In the genomic region with DNA sequence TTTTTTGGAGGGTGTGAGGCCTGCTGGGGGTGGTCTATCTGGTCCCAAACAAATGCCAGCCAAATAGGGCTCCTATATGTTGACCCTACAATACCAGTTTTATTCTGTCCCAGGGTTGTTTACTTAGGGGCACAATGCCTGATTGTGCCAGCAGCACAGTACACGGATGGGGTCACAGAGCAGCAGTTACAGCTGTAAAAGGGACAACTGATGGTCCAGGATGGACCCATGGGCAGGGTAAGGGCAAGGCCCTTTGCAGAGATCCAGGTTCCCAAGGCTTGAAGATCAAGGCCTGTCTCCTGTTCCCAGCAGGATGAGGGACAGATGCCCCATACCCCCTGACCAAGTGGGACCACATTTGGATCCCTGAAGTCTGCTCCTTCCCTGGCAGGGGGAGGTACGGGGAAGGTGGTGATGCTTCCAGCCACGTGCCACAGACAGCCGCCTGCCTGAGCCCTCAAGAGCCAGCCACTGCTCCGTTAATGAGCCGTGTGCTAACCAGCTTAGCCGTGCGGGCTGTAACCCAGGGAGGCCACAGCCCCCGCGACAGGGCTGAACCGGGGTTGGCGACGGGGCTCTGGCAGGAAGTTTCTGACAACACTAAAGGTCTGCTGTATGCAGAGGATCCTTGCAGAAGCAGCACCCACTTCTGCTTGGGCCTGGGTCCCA, we compare ENCODE assay signal across 16 cellular contexts. TPM values are rescaled to one million over a fixed set of nuclear protein-coding genes. Genes with fewer than 3 reads are reported as not detected.
DNase-seq lines count a peak whose midpoint lies in the region; ATAC-seq and TF ChIP-seq lines count a peak whose summit lies in the region.
"Had no signal": no experiment of that assay in that cellular context is flagged by ENCODE, and none has a peak within 500 bp of the region (broad histone marks: within the 10 kb centered on the region; RNA-seq: fewer than 3 reads in every experiment).

No MANE protein-coding gene starts in this region.

- no peaks in the 10 kb centered on the region for H3K9me3 Mint-ChIP-seq in CD4-positive, alpha-beta T cell
- no peaks in the 10 kb centered on the region for H3K9me3 Mint-ChIP-seq in activated CD8-positive, alpha-beta T cell treated with anti-CD3 and anti-CD28 coated beads for 36 hours
- H3K9me3 Mint-ChIP-seq in naive thymus-derived CD8-positive, alpha-beta T cell: no peaks in the 10 kb centered on the region

- CTCF ChIA-PET in CD4-positive, alpha-beta T cell (lab: Charles Lee): interaction anchor here (1.1 to 1.6 kb wide), 2 partner anchors 24 to 34 kb away, joined by 4 to 6 read pairs; no protein-coding TSS in a partner anchor
- CTCF ChIA-PET in IMR-90 (lab: Yijun Ruan, JAX): no interaction called here
- CTCF ChIA-PET in activated CD8-positive, alpha-beta T cell treated with anti-CD3 and anti-CD28 coated beads for 36 hours (lab: Charles Lee): interaction anchor here (0.6 to 2.4 kb wide), 2 partner anchors 8 to 12 kb away, joined by 3 to 19 read pairs; no protein-coding TSS in a partner anchor

- no peak overlapping the region for H2BK120ac ChIP-seq in IMR-90 (ENCODE audit: low read depth, low read length)

- intact Hi-C loops in CD4-positive, alpha-beta T cell (cut with DNase I, micrococcal nuclease): no loop called here
- intact Hi-C loops in IMR-90 (cut with micrococcal nuclease): no loop called here
- intact Hi-C loops in activated CD8-positive, alpha-beta T cell treated with anti-CD3 and anti-CD28 coated beads for 36 hours (cut with micrococcal nuclease): no loop called here

- H3K9me1 ChIP-seq in IMR-90 (ENCODE audit: insufficient read depth, low read length): no peaks in the 10 kb centered on the region

- H3K4me3 ChIP-seq in IMR-90 (ENCODE audit: insufficient read depth, low read depth, low read length): no peak overlapping the region
- H3K4me3 ChIP-seq: lower lobe of right lung, tibial nerve had no signal

- H4K20me1 ChIP-seq in IMR-90 (ENCODE audit: insufficient read depth, low read length): no peaks in the 10 kb centered on the region

- no peak overlapping the region for H2AK5ac ChIP-seq in IMR-90 (ENCODE audit: low read depth, low read length)

- H4K8ac ChIP-seq in IMR-90 (ENCODE audit: low read depth in 2 of 2, low read length in 2 of 2): no peak overlapping the region

- in situ Hi-C loops in IMR-90 (cut with MboI; ENCODE audit: low sequenced_read_pairs): loop anchor here (10.0 kb wide), 1 partner anchor 572 kb away; no protein-coding TSS in a partner anchor

- H3K4me1 Mint-ChIP-seq in CD4-positive, alpha-beta T cell (ENCODE audit: low read depth): peaks cover 17% of the 10 kb centered on the region
- H3K4me1 Mint-ChIP-seq in activated CD8-positive, alpha-beta T cell treated with anti-CD3 and anti-CD28 coated beads for 36 hours (ENCODE audit: low read depth): peaks cover 12% of the 10 kb centered on the region
- H3K4me1 Mint-ChIP-seq in naive thymus-derived CD8-positive, alpha-beta T cell: peaks cover 10 to 25% (median 17%) of the 10 kb centered on the region in 4 donors

- H3K79me1 ChIP-seq in IMR-90 (ENCODE audit: low read depth in 1 of 2, low read length in 2 of 2): no peaks in the 10 kb centered on the region

- peaks cover 8% of the 10 kb centered on the region; the same call in 1 of the 2 replicates for H3K36me3 ChIP-seq in IMR-90 (ENCODE audit: control insufficient read depth, insufficient read depth, low read length)
- H3K36me3 ChIP-seq: BE2C, tibial nerve had no signal

- no TSS peak for BruUV-seq in IMR-90 (replicated peaks; lab: Mats Ljungman, UMichigan)

- H2AK9ac ChIP-seq in IMR-90 (replicated peaks; ENCODE audit: low read depth, low read length, poor library complexity): no peak overlapping the region

- no peaks in the 10 kb centered on the region for H3K27me3 Mint-ChIP-seq in CD4-positive, alpha-beta T cell
- H3K27me3 Mint-ChIP-seq in activated CD8-positive, alpha-beta T cell treated with anti-CD3 and anti-CD28 coated beads for 36 hours: no peaks in the 10 kb centered on the region
- H3K27me3 Mint-ChIP-seq in naive thymus-derived CD8-positive, alpha-beta T cell: no peaks in the 10 kb centered on the region
- H3K27me3 Mint-ChIP-seq: activated naive CD8-positive, alpha-beta T cell had no signal

- H3K27ac Mint-ChIP-seq in CD4-positive, alpha-beta T cell: no peak overlapping the region
- H3K27ac Mint-ChIP-seq in activated CD8-positive, alpha-beta T cell treated with anti-CD3 and anti-CD28 coated beads for 36 hours: no peak overlapping the region
- peak overlapping the region in 2 of 10 donors; percentile 23 to 59 for H3K27ac Mint-ChIP-seq in naive thymus-derived CD8-positive, alpha-beta T cell
- H3K27ac Mint-ChIP-seq: activated naive CD8-positive, alpha-beta T cell had no signal

- H2BK20ac ChIP-seq in IMR-90 (ENCODE audit: low read depth, low read length): no peak overlapping the region

- no peaks in the 10 kb centered on the region for H3K36me3 Mint-ChIP-seq in CD4-positive, alpha-beta T cell (ENCODE audit: low read depth)
- peaks cover 2% of the 10 kb centered on the region for H3K36me3 Mint-ChIP-seq in activated CD8-positive, alpha-beta T cell treated with anti-CD3 and anti-CD28 coated beads for 36 hours (ENCODE audit: low read depth)
- H3K36me3 Mint-ChIP-seq in naive thymus-derived CD8-positive, alpha-beta T cell: no peaks in the 10 kb centered on the region
- H3K36me3 Mint-ChIP-seq: activated naive CD8-positive, alpha-beta T cell had no signal

- no peaks in the 10 kb centered on the region for H3K27me3 ChIP-seq in CD4-positive, alpha-beta T cell (ENCODE audit: control insufficient read depth, insufficient read depth, low read length)
- no peaks in the 10 kb centered on the region for H3K27me3 ChIP-seq in IMR-90 (ENCODE audit: control insufficient read depth, insufficient read depth, low read length)
- H3K27me3 ChIP-seq: BE2C, tibial nerve had no signal

- H4K5ac ChIP-seq in IMR-90 (ENCODE audit: low read depth, low read length): no peak overlapping the region

- POLR2A ChIA-PET in CD4-positive, alpha-beta T cell (lab: Charles Lee): interaction anchor here (1.3 kb wide), 1 partner anchor 9 kb away, joined by 3 read pairs; no protein-coding TSS in a partner anchor
- POLR2A ChIA-PET in IMR-90 (lab: Charles Lee; ENCODE audit: unreplicated experiment): no interaction called here
- POLR2A ChIA-PET in activated CD8-positive, alpha-beta T cell treated with anti-CD3 and anti-CD28 coated beads for 36 hours (lab: Charles Lee): interaction anchor here (0.7 kb wide), 1 partner anchor 20 kb away, joined by 3 read pairs; no protein-coding TSS in a partner anchor
- POLR2A ChIA-PET in naive thymus-derived CD8-positive, alpha-beta T cell (lab: Charles Lee): no interaction called here

- no peak for DNase-seq in CD4-positive, alpha-beta T cell
- DNase-seq in IMR-90: no peak
- DNase-seq in activated CD8-positive, alpha-beta T cell treated with anti-CD3 and anti-CD28 coated beads for 36 hours: peak; percentile 27
- peak in 2 of 10 donors; percentile 11 to 28 for DNase-seq in naive thymus-derived CD8-positive, alpha-beta T cell
- no peak for DNase-seq in SW 1271 (lab: John Stamatoyannopoulos, UW)
- DNase-seq in DMS153 treated with DMSO at 0.1 percent for 48 hours (lab: John Stamatoyannopoulos, UW; ENCODE audit: unreplicated experiment): no peak
- no peak for DNase-seq in SHP77 treated with DMSO at 0.1 percent for 48 hours (lab: John Stamatoyannopoulos, UW)
- DNase-seq: activated CD4-positive, alpha-beta T cell treated with anti-CD3 and anti-CD28 coated beads, Interleukin-2, amount 50 U/mL, for 1 hour; BE2C; DMS 273 treated with DMSO at 0.1 percent for 48 hours; lower lobe of right lung; NCI-H526 treated with DMSO at 0.1 percent for 48 hours; OCI-M1 had no signal

- no peak overlapping the region for H3K23ac ChIP-seq in IMR-90 (ENCODE audit: low read depth, low read length)

- no peak overlapping the region for H3K18ac ChIP-seq in IMR-90 (ENCODE audit: low read depth, low read length)

- no peak overlapping the region for H2BK15ac ChIP-seq in IMR-90 (ENCODE audit: low read depth, low read length)

- TF ChIP-seq RAD21 in IMR-90 (IDR thresholded peaks at IDR 0.05; ENCODE audit: low read length): no peak

- H3K9ac ChIP-seq in IMR-90 (ENCODE audit: low read depth, low read length): no peak overlapping the region
- H3K9ac ChIP-seq: parathyroid adenoma had no signal

- H3K56ac ChIP-seq in IMR-90 (ENCODE audit: extremely low read depth, insufficient read depth, low read length): no peak overlapping the region

- 72% methylated on average over 7 of the region's 13 CpGs; no CpG with 5 or more reads in 1 of the 2 experiments for WGBS in IMR-90 (ENCODE audit: extremely low coverage in 2 of 2, insufficient read length in 1 of 2), 2 experiments

- no peak overlapping the region for H3K4me2 ChIP-seq in IMR-90 (ENCODE audit: low read depth, low read length)

- H2AFZ ChIP-seq in IMR-90 (replicated peaks; ENCODE audit: low read length, poor library complexity): peak overlapping the region; percentile 70
- H2AFZ ChIP-seq: parathyroid adenoma had no signal

- dilution Hi-C loops in IMR-90 (cut with HindIII; ENCODE audit: low sequenced_read_pairs, unreplicated experiment): no loop called here

- no peak overlapping the region for H3K14ac ChIP-seq in IMR-90 (replicated peaks; ENCODE audit: low read depth, low read length)

- no peaks in the 10 kb centered on the region for H3K4me1 ChIP-seq in IMR-90 (ENCODE audit: control insufficient read depth, insufficient read depth, low read length)
- H3K4me1 ChIP-seq: BE2C, lower lobe of right lung, parathyroid adenoma had no signal

- H3K4ac ChIP-seq in IMR-90 (ENCODE audit: low read depth, low read length): no peak overlapping the region

- ATAC-seq in CD4-positive, alpha-beta T cell (ENCODE audit: poor library complexity): peak; percentile 48
- ATAC-seq in IMR-90 (ENCODE audit: low read depth): no peak
- peak; percentile 61 for ATAC-seq in activated CD8-positive, alpha-beta T cell treated with anti-CD3 and anti-CD28 coated beads for 36 hours
- peak; percentile 54 to 77 for ATAC-seq in naive thymus-derived CD8-positive, alpha-beta T cell
- ATAC-seq: lower lobe of right lung had no signal

- no peak overlapping the region for H4K91ac ChIP-seq in IMR-90 (ENCODE audit: insufficient read depth, low read depth, low read length)

- no peak overlapping the region for H3K27ac ChIP-seq in CD4-positive, alpha-beta T cell (ENCODE audit: low read depth, low read length)
- no peak overlapping the region for H3K27ac ChIP-seq in IMR-90 (ENCODE audit: insufficient read depth, low read length)
- H3K27ac ChIP-seq: lower lobe of right lung, parathyroid adenoma had no signal

- H3K4me3 Mint-ChIP-seq in CD4-positive, alpha-beta T cell: no peak overlapping the region
- H3K4me3 Mint-ChIP-seq in activated CD8-positive, alpha-beta T cell treated with anti-CD3 and anti-CD28 coated beads for 36 hours: no peak overlapping the region
- no peak overlapping the region for H3K4me3 Mint-ChIP-seq in naive thymus-derived CD8-positive, alpha-beta T cell
- H3K4me3 Mint-ChIP-seq: activated naive CD8-positive, alpha-beta T cell had no signal

- H2BK5ac ChIP-seq in IMR-90 (ENCODE audit: low read depth, low read length, poor library complexity, severe bottlenecking): no peak overlapping the region

- TF ChIP-seq POLR2A in IMR-90 (IDR thresholded peaks at IDR 0.05; ENCODE audit: low read depth, low read length): no peak

- no peaks in the 10 kb centered on the region for H3K9me3 ChIP-seq in CD4-positive, alpha-beta T cell (ENCODE audit: control insufficient read depth, low read length)
- no peaks in the 10 kb centered on the region for H3K9me3 ChIP-seq in IMR-90 (ENCODE audit: control insufficient read depth, insufficient read depth, low read length)
- H3K9me3 ChIP-seq: BE2C, lower lobe of right lung, tibial nerve had no signal

- TF ChIP-seq CTCF in CD4-positive, alpha-beta T cell (IDR thresholded peaks at IDR 0.05): no peak
- TF ChIP-seq CTCF in IMR-90 (conservative IDR thresholded peaks at IDR 0.05; ENCODE audit: low read depth, low read length): no peak
- no peak for TF ChIP-seq CTCF in activated CD8-positive, alpha-beta T cell treated with anti-CD3 and anti-CD28 coated beads for 36 hours (IDR thresholded peaks at IDR 0.05)

RNA-seq across cellular contexts. Expression of a gene that starts 18.2 kb away (rescaled TPM):
- under 1 TPM in 1 of 2 experiments, not detected in 1; 0.17 TPM for total RNA-seq in CD4-positive, alpha-beta T cell
- 1.9 and 2.0 TPM in 2 replicates for total RNA-seq in IMR-90 (2012; rRNA removed)
- 6.2 and 6.6 TPM in 2 replicates for polyA plus RNA-seq in IMR-90 (2012; rRNA removed)
- polyA plus RNA-seq in IMR-90 (2012; cell fraction: cytosol; rRNA removed): 3.6 and 12.7 TPM in 2 replicates
- polyA plus RNA-seq in IMR-90 (2012; cell fraction: nucleus; rRNA removed; ENCODE audit: low replicate concordance): 19.1 and 30.0 TPM in 2 replicates
- total RNA-seq in activated CD8-positive, alpha-beta T cell treated with anti-CD3 and anti-CD28 coated beads for 36 hours: 1 to 10 TPM; 6.5 to 7.4 TPM
- 1 to 10 TPM; 1.7 to 3.4 TPM for total RNA-seq in naive thymus-derived CD8-positive, alpha-beta T cell
- not detected for polyA plus RNA-seq in naive thymus-derived CD8-positive, alpha-beta T cell

RNA-seq across cellular contexts. Expression of a gene that starts 21.7 kb away (rescaled TPM):
- 1 to 10 TPM in 1 of 2 experiments, under 1 TPM in 1; 0.98 to 1.4 TPM for total RNA-seq in CD4-positive, alpha-beta T cell
- total RNA-seq in IMR-90 (2012; rRNA removed): 1.4 and 1.7 TPM in 2 replicates
- polyA plus RNA-seq in IMR-90 (2012; rRNA removed): 4.3 and 4.6 TPM in 2 replicates
- 4.3 and 4.7 TPM in 2 replicates for polyA plus RNA-seq in IMR-90 (2012; cell fraction: cytosol; rRNA removed)
- 11.7 and 31.3 TPM in 2 replicates for polyA plus RNA-seq in IMR-90 (2012; cell fraction: nucleus; rRNA removed; ENCODE audit: low replicate concordance)
- 1 to 10 TPM; 1.4 to 1.8 TPM for total RNA-seq in activated CD8-positive, alpha-beta T cell treated with anti-CD3 and anti-CD28 coated beads for 36 hours
- total RNA-seq in naive thymus-derived CD8-positive, alpha-beta T cell: 1 to 10 TPM; 1.9 to 2.5 TPM
- polyA plus RNA-seq in naive thymus-derived CD8-positive, alpha-beta T cell: under 1 TPM in 2 of 3 donors, not detected in 1; 0.29 to 0.61 TPM

RNA-seq across cellular contexts. Expression of a gene that starts 34.1 kb away (rescaled TPM):
- total RNA-seq in CD4-positive, alpha-beta T cell: under 1 TPM; 0.22 to 0.34 TPM
- total RNA-seq in IMR-90 (2012; rRNA removed): 57.2 and 60.8 TPM in 2 replicates
- polyA plus RNA-seq in IMR-90 (2012; rRNA removed): 52.3 and 74.7 TPM in 2 replicates
- polyA plus RNA-seq in IMR-90 (2012; cell fraction: cytosol; rRNA removed): 67.7 and 79.7 TPM in 2 replicates
- 31.2 and 77.9 TPM in 2 replicates for polyA plus RNA-seq in IMR-90 (2012; cell fraction: nucleus; rRNA removed; ENCODE audit: low replicate concordance)
- 10 to 100 TPM; 35.4 to 35.5 TPM for total RNA-seq in activated CD8-positive, alpha-beta T cell treated with anti-CD3 and anti-CD28 coated beads for 36 hours
- under 1 TPM; 0.38 to 0.83 TPM for total RNA-seq in naive thymus-derived CD8-positive, alpha-beta T cell
- polyA plus RNA-seq in naive thymus-derived CD8-positive, alpha-beta T cell: under 1 TPM in 2 of 3 donors, not detected in 1; 0.11 to 0.25 TPM

RNA-seq across cellular contexts. Expression of a gene that starts 38.3 kb away (rescaled TPM):
- total RNA-seq in CD4-positive, alpha-beta T cell: 10 to 100 TPM; 42.9 to 47.0 TPM
- 72.1 and 80.3 TPM in 2 replicates for total RNA-seq in IMR-90 (2012; rRNA removed)
- polyA plus RNA-seq in IMR-90 (2012; rRNA removed): 169 and 209 TPM in 2 replicates
- 211 and 228 TPM in 2 replicates for polyA plus RNA-seq in IMR-90 (2012; cell fraction: cytosol; rRNA removed)
- 173 and 195 TPM in 2 replicates for polyA plus RNA-seq in IMR-90 (2012; cell fraction: nucleus; rRNA removed; ENCODE audit: low replicate concordance)
- 10 to 100 TPM; 67.6 to 75.5 TPM for total RNA-seq in activated CD8-positive, alpha-beta T cell treated with anti-CD3 and anti-CD28 coated beads for 36 hours
- 10 to 100 TPM; 55.8 to 59.6 TPM for total RNA-seq in naive thymus-derived CD8-positive, alpha-beta T cell
- polyA plus RNA-seq in naive thymus-derived CD8-positive, alpha-beta T cell: 100 to 1,000 TPM; 149 to 213 (median 166) TPM

RNA-seq across cellular contexts. Expression of a gene that starts 43.3 kb away (rescaled TPM):
- 10 to 100 TPM; 10.3 to 12.0 TPM for total RNA-seq in CD4-positive, alpha-beta T cell
- 18.9 and 21.0 TPM in 2 replicates for total RNA-seq in IMR-90 (2012; rRNA removed)
- polyA plus RNA-seq in IMR-90 (2012; rRNA removed): 32.2 and 38.0 TPM in 2 replicates
- 23.4 and 39.1 TPM in 2 replicates for polyA plus RNA-seq in IMR-90 (2012; cell fraction: cytosol; rRNA removed)
- 133 and 182 TPM in 2 replicates for polyA plus RNA-seq in IMR-90 (2012; cell fraction: nucleus; rRNA removed; ENCODE audit: low replicate concordance)
- total RNA-seq in activated CD8-positive, alpha-beta T cell treated with anti-CD3 and anti-CD28 coated beads for 36 hours: 10 to 100 TPM; 29.6 to 34.1 TPM
- 10 to 100 TPM; 34.5 to 37.7 TPM for total RNA-seq in naive thymus-derived CD8-positive, alpha-beta T cell
- polyA plus RNA-seq in naive thymus-derived CD8-positive, alpha-beta T cell: 10 to 100 TPM; 30.2 to 40.4 (median 35.7) TPM

Comparison
In these comparisons a context has a peak if more than half of its experiments do, and no peak if none do; other contexts are left out.
1. RNA of a gene that starts 34.1 kb away (total RNA-seq): 57.2 to 60.8 TPM in IMR-90 and 35.4 to 35.5 TPM in activated CD8-positive, alpha-beta T cell treated with anti-CD3 and anti-CD28 coated beads for 36 hours; 0.38 to 0.83 TPM in naive thymus-derived CD8-positive, alpha-beta T cell and 0.22 to 0.34 TPM in CD4-positive, alpha-beta T cell; every median in the first group is over 10 times any median in the second.
2. POLR2A ChIA-PET loops: an anchor here in CD4-positive, alpha-beta T cell (1.3 kb wide) and activated CD8-positive, alpha-beta T cell treated with anti-CD3 and anti-CD28 coated beads for 36 hours (0.7 kb wide); none called in IMR-90 and naive thymus-derived CD8-positive, alpha-beta T cell.